Comparison of ENCODE assay signal across 19 cellular contexts in genomic region chr17:29791336-29791735, GRCh38.
DNase-seq lines count a peak whose midpoint lies in the region; ATAC-seq and TF ChIP-seq lines count a peak whose summit lies in the region.
"Had no signal": no experiment of that assay in that cellular context is flagged by ENCODE, and none has a peak within 500 bp of the region (broad histone marks: within the 10 kb centered on the region; RNA-seq: fewer than 3 reads in every experiment).

No MANE protein-coding gene starts in this region.

- ATAC-seq in activated T-cell treated with anti-CD3 and anti-CD28 coated beads, Interleukin-2, amount 50 U/mL, for 72 hours (replicated peaks in 1 of 2) = no peak
- ATAC-seq in GM21526 (IDR thresholded peaks at IDR 0.05; ENCODE audit: low FRiP score, unreplicated experiment) = no peak
- no peak for ATAC-seq in CD8-positive, alpha-beta T cell
- ATAC-seq: GM12878, HepG2 had no signal

- CTCF ChIA-PET in CD8-positive, alpha-beta T cell (lab: Charles Lee) = interaction anchor here (1.0 to 1.8 kb wide), 3 partner anchors 11 to 16 kb away, joined by 3 to 5 read pairs (median 3); no protein-coding TSS in a partner anchor

- no peaks in the 10 kb centered on the region for H3K27me3 ChIP-seq in CD8-positive, alpha-beta T cell (ENCODE audit: insufficient read depth, low read length)
- H3K27me3 ChIP-seq: BLaER1 had no signal

- no peaks in the 10 kb centered on the region for H3K4me1 ChIP-seq in CD8-positive, alpha-beta T cell (ENCODE audit: insufficient read depth, low read length)
- H3K4me1 ChIP-seq: BLaER1 had no signal

- POLR2A ChIA-PET in CD8-positive, alpha-beta T cell (lab: Charles Lee) = no interaction called here

- H3K4me3 ChIP-seq in epithelial cell of esophagus (ENCODE audit: low read length) = no peak overlapping the region
- H3K4me3 ChIP-seq in CD8-positive, alpha-beta T cell (ENCODE audit: low read depth, low read length) = no peak overlapping the region
- H3K4me3 ChIP-seq: BLaER1, GM12878 had no signal

- no peaks in the 10 kb centered on the region for H3K27me3 Mint-ChIP-seq in activated T-cell treated with anti-CD3 and anti-CD28 coated beads, Interleukin-2, amount 50 U/mL, for 72 hours (ENCODE audit: low read depth)
- no peaks in the 10 kb centered on the region for H3K27me3 Mint-ChIP-seq in progenitor cell of endocrine pancreas
- H3K27me3 Mint-ChIP-seq in CD8-positive, alpha-beta T cell (ENCODE audit: low read depth) = no peaks in the 10 kb centered on the region
- H3K27me3 Mint-ChIP-seq: IgD-negative memory B cell had no signal

- no peak for TF ChIP-seq CTCF in epithelial cell of esophagus (IDR thresholded peaks at IDR 0.05; ENCODE audit: insufficient read depth, low read depth, low read length, missing control alignments)
- no peak for TF ChIP-seq CTCF in progenitor cell of endocrine pancreas (IDR thresholded peaks at IDR 0.05; ENCODE audit: unreplicated experiment)
- no peak for TF ChIP-seq CTCF in CD8-positive, alpha-beta T cell (IDR thresholded peaks at IDR 0.05)

- peaks cover 4% of the 10 kb centered on the region for H3K36me3 ChIP-seq in CD8-positive, alpha-beta T cell (ENCODE audit: insufficient read depth, low read length)

- no peak overlapping the region for H3K27ac ChIP-seq in CD8-positive, alpha-beta T cell (ENCODE audit: low read depth, low read length)
- H3K27ac ChIP-seq: 22Rv1, BLaER1 had no signal

- no peaks in the 10 kb centered on the region for H3K4me1 Mint-ChIP-seq in activated T-cell treated with anti-CD3 and anti-CD28 coated beads, Interleukin-2, amount 50 U/mL, for 72 hours (ENCODE audit: low read depth)
- H3K4me1 Mint-ChIP-seq in progenitor cell of endocrine pancreas (ENCODE audit: low read depth) = peaks cover 18% of the 10 kb centered on the region
- H3K4me1 Mint-ChIP-seq in CD8-positive, alpha-beta T cell (ENCODE audit: low read depth) = no peaks in the 10 kb centered on the region
- H3K4me1 Mint-ChIP-seq: CD8-positive, alpha-beta memory T cell had no signal

- no peak for DNase-seq in activated T-cell treated with anti-CD3 and anti-CD28 coated beads, Interleukin-2, amount 50 U/mL, for 72 hours
- DNase-seq in activated T-cell treated with anti-CD3 and anti-CD28 coated beads, Interleukin-2, amount 50 U/mL, for 48 hours = no peak
- DNase-seq in epithelial cell of esophagus (ENCODE audit: low read depth) (peak; percentile 62), progenitor cell of endocrine pancreas (ENCODE audit: low spot score, unreplicated experiment) (no peak), nucleus accumbens (lab: John Stamatoyannopoulos, UW) (no peak)
- DNase-seq in CD8-positive, alpha-beta T cell = no peak
- DNase-seq: CD8-positive, alpha-beta memory T cell; COR-L47; DMS 273 treated with DMSO at 0.1 percent for 48 hours; DMS53; DND-41; EL; H9 had no signal

- intact Hi-C loops in CD8-positive, alpha-beta T cell (cut with DNase I, micrococcal nuclease) = no loop called here

- no peaks in the 10 kb centered on the region for H3K9me3 Mint-ChIP-seq in activated T-cell treated with anti-CD3 and anti-CD28 coated beads, Interleukin-2, amount 50 U/mL, for 72 hours
- no peaks in the 10 kb centered on the region for H3K9me3 Mint-ChIP-seq in progenitor cell of endocrine pancreas (ENCODE audit: low read depth)
- no peaks in the 10 kb centered on the region for H3K9me3 Mint-ChIP-seq in CD8-positive, alpha-beta T cell
- H3K9me3 Mint-ChIP-seq: CD8-positive, alpha-beta memory T cell; H9; IgD-negative memory B cell had no signal

- H3K9me3 ChIP-seq in CD8-positive, alpha-beta T cell (ENCODE audit: low read length) = no peaks in the 10 kb centered on the region
- H3K9me3 ChIP-seq: BLaER1 had no signal

- H3K27ac Mint-ChIP-seq in activated T-cell treated with anti-CD3 and anti-CD28 coated beads, Interleukin-2, amount 50 U/mL, for 72 hours = peak overlapping the region; percentile 48
- H3K27ac Mint-ChIP-seq in progenitor cell of endocrine pancreas = peak overlapping the region; percentile 13
- no peak overlapping the region for H3K27ac Mint-ChIP-seq in CD8-positive, alpha-beta T cell
- H3K27ac Mint-ChIP-seq: H9, IgD-negative memory B cell had no signal

- no peaks in the 10 kb centered on the region for H3K36me3 Mint-ChIP-seq in activated T-cell treated with anti-CD3 and anti-CD28 coated beads, Interleukin-2, amount 50 U/mL, for 72 hours (ENCODE audit: insufficient read depth in 2 of 2)
- peaks cover 3% of the 10 kb centered on the region for H3K36me3 Mint-ChIP-seq in progenitor cell of endocrine pancreas (ENCODE audit: insufficient read depth)
- peaks cover 17% of the 10 kb centered on the region for H3K36me3 Mint-ChIP-seq in CD8-positive, alpha-beta T cell

- no peak overlapping the region for H3K4me3 Mint-ChIP-seq in activated T-cell treated with anti-CD3 and anti-CD28 coated beads, Interleukin-2, amount 50 U/mL, for 72 hours
- H3K4me3 Mint-ChIP-seq in progenitor cell of endocrine pancreas (ENCODE audit: low read depth) = no peak overlapping the region
- no peak overlapping the region for H3K4me3 Mint-ChIP-seq in CD8-positive, alpha-beta T cell
- H3K4me3 Mint-ChIP-seq: CD8-positive, alpha-beta memory T cell; H9; IgD-negative memory B cell had no signal
